In the genomic region with DNA sequence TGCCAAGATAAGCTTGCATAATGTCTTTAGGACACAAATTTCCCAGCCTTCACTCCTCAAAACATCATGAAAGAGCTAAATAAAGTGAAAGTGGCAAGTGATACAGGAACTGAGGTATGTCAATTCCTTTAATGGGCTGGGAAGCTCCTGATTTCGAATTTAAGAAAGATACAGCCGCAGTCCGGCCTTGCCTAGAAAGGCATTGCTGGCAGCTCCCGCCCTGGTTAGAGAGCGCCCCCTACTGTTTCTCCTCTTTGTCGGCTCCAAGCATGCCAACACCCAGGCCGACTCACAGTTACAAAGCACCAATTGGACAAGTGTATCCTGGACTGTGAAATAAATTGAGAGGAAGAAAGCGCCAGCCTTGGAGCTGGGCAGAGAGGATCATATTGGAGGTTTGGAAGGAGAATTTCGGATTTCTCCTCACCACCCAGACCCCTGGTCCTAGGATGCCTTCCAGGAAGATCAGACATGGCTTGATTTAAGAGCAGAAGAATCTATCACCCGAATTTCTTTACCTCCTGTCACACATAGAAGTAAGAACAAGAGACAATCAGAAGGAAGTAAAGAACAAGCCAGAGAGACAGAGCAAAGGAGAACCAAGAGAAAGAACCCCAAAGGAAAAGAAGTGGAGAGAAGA, we compare ENCODE assay signal across 8 cellular contexts.
DNase-seq lines count a peak whose midpoint lies in the region; ATAC-seq lines count a peak whose summit lies in the region.

No MANE protein-coding gene starts in this region.

- DNase-seq in AML-193 (lab: John Stamatoyannopoulos, UW), result peak; percentile 82 to 84
- DNase-seq in NCI-H345 (lab: John Stamatoyannopoulos, UW), result peak; percentile 84
- peak; percentile 79 for DNase-seq in cerebellar cortex (ENCODE audit: low spot score)
- peak; percentile 82 for DNase-seq in kidney tubule cell (ENCODE audit: low spot score)
- peak; percentile 86 for DNase-seq in stimulated activated CD4-positive, alpha-beta T cell treated with anti-CD3 and anti-CD28 coated beads, Interleukin-1b, Interleukin-23, amount 100 ng/mL, for 48 hours

- ATAC-seq in GM19025 (IDR thresholded peaks at IDR 0.05; ENCODE audit: low read depth, unreplicated experiment), result peak; percentile 73
- peak; percentile 74 for ATAC-seq in HG03280 (IDR thresholded peaks at IDR 0.05; ENCODE audit: unreplicated experiment)
- peak; percentile 87 to 88 for ATAC-seq in activated CD4-positive, CD25-positive, alpha-beta regulatory T cell treated with anti-CD3 and anti-CD28 coated beads, Interleukin-2, amount 50 U/mL, for 24 hours

Comparison
In these comparisons a context has a peak if more than half of its experiments do, and no peak if none do; other contexts are left out.
1. Peak in every context shown above with its lines: DNase-seq and ATAC-seq.